In genomic region chr11:12137938-12138731, GRCh38 we compare ENCODE assay signal across 10 cellular contexts.
DNase-seq lines count a peak whose midpoint lies in the region.
"Had no signal": no experiment of that assay in that cellular context is flagged by ENCODE, and none has a peak within 500 bp of the region (broad histone marks: within the 10 kb centered on the region; RNA-seq: fewer than 3 reads in every experiment).

No MANE protein-coding gene starts in this region.

- H3K4me1 Mint-ChIP-seq in T-helper 2 cell treated with Interferon-gamma antibody and Interleukin-4, amounts not matched to agents 5 μg/mL and 100 μg/mL, for 36 hours (ENCODE audit: low read depth), result peaks cover 52% of the 10 kb centered on the region

- no peaks in the 10 kb centered on the region for H3K27me3 Mint-ChIP-seq in T-helper 2 cell treated with Interferon-gamma antibody and Interleukin-4, amounts not matched to agents 5 μg/mL and 100 μg/mL, for 36 hours (ENCODE audit: low read depth)

- H3K27ac Mint-ChIP-seq in T-helper 2 cell treated with Interferon-gamma antibody and Interleukin-4, amounts not matched to agents 5 μg/mL and 100 μg/mL, for 36 hours, result peak overlapping the region; percentile 58
- H3K27ac Mint-ChIP-seq: endodermal cell had no signal

- peaks cover 28% of the 10 kb centered on the region for H3K36me3 Mint-ChIP-seq in T-helper 2 cell treated with Interferon-gamma antibody and Interleukin-4, amounts not matched to agents 5 μg/mL and 100 μg/mL, for 36 hours (ENCODE audit: low read depth)

- H3K27ac ChIP-seq in angular gyrus (ENCODE audit: low read depth, low read length), result peak overlapping the region; percentile 44

- no peak for DNase-seq in T-helper 2 cell treated with Interferon-gamma antibody and Interleukin-4, amounts not matched to agents 5 μg/mL and 100 μg/mL, for 36 hours (ENCODE audit: low spot score)
- DNase-seq in T-helper 2 cell (no peak), iris pigment epithelial cell (ENCODE audit: low read depth) (peak; percentile 76), superior temporal gyrus (ENCODE audit: extremely low spot score) (peak; percentile 50), NCI-H1105 treated with DMSO at 0.1 percent for 48 hours (lab: John Stamatoyannopoulos, UW) (no peak), NCI-H146 (lab: John Stamatoyannopoulos, UW) (no peak), activated gamma-delta T cell (lab: John Stamatoyannopoulos, UW) (no peak)
- DNase-seq: endodermal cell; stimulated activated CD4-positive, alpha-beta T cell treated with anti-CD3 and anti-CD28 coated beads, Interleukin-1b, Interleukin-23, amount 100 ng/mL, for 48 hours had no signal

- no peak overlapping the region for H3K4me3 Mint-ChIP-seq in T-helper 2 cell treated with Interferon-gamma antibody and Interleukin-4, amounts not matched to agents 5 μg/mL and 100 μg/mL, for 36 hours
- H3K4me3 Mint-ChIP-seq: endodermal cell had no signal

- no peaks in the 10 kb centered on the region for H3K9me3 Mint-ChIP-seq in T-helper 2 cell treated with Interferon-gamma antibody and Interleukin-4, amounts not matched to agents 5 μg/mL and 100 μg/mL, for 36 hours
- H3K9me3 Mint-ChIP-seq: endodermal cell had no signal

Comparison
In these comparisons a context has a peak if more than half of its experiments do, and no peak if none do; other contexts are left out.
1. DNase-seq: peak in iris pigment epithelial cell (single experiment) and superior temporal gyrus (single experiment); none in T-helper 2 cell treated with Interferon-gamma antibody and Interleukin-4, amounts not matched to agents 5 μg/mL and 100 μg/mL, for 36 hours (single experiment), T-helper 2 cell (0 of 5), NCI-H1105 treated with DMSO at 0.1 percent for 48 hours (single experiment), NCI-H146 (single experiment) and activated gamma-delta T cell (single experiment).